19 cellular contexts compared by ENCODE assay signal in the genomic region with DNA sequence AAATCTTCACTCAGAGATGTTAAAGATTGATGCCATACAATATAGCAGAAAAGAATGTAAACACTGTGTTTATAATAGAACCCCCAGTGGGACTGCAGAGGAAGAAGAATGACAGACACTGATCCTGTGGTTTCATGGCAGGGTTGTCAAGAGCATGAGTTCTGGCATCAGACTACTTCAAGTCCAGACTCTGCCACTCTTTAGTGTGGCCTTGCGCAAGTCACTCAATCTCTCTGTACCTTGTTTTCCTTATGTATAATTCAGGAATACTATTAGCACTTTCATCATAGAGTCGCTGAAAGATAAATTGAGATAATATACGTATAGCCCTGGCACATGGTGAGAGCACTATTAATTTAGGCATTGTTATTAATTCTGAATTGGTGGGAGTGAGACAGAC. TPM values are rescaled to one million over a fixed set of nuclear protein-coding genes. Genes with fewer than 3 reads are reported as not detected.
DNase-seq lines count a peak whose midpoint lies in the region; ATAC-seq and TF ChIP-seq lines count a peak whose summit lies in the region.
"Had no signal": no experiment of that assay in that cellular context is flagged by ENCODE, and none has a peak within 500 bp of the region (broad histone marks: within the 10 kb centered on the region; RNA-seq: fewer than 3 reads in every experiment).

No MANE protein-coding gene starts in this region.

- no peaks in the 10 kb centered on the region for H3K36me3 Mint-ChIP-seq in WTC11
- no peaks in the 10 kb centered on the region for H3K36me3 Mint-ChIP-seq in osteocyte (ENCODE audit: unreplicated experiment)
- H3K36me3 Mint-ChIP-seq in Caco-2 (ENCODE audit: insufficient read depth, unreplicated experiment), result no peaks in the 10 kb centered on the region
- H3K36me3 Mint-ChIP-seq: CD4-positive, CD25-positive, alpha-beta regulatory T cell; CD8-positive, alpha-beta memory T cell had no signal

- BruUV-seq in Caco-2 (replicated peaks; lab: Mats Ljungman, UMichigan), result no TSS peak

- H3K4me1 Mint-ChIP-seq in WTC11 (peaks cover 15% of the 10 kb centered on the region), osteocyte (ENCODE audit: unreplicated experiment) (peaks cover 12% of the 10 kb centered on the region), Caco-2 (ENCODE audit: low read depth, unreplicated experiment) (peaks cover 15% of the 10 kb centered on the region)
- H3K4me1 Mint-ChIP-seq: CD4-positive, CD25-positive, alpha-beta regulatory T cell; CD8-positive, alpha-beta memory T cell had no signal

- H3K4me3 Mint-ChIP-seq in WTC11 (no peak overlapping the region), osteocyte (ENCODE audit: unreplicated experiment) (no peak overlapping the region), Caco-2 (ENCODE audit: unreplicated experiment) (no peak overlapping the region)
- H3K4me3 Mint-ChIP-seq: CD4-positive, CD25-positive, alpha-beta regulatory T cell; CD8-positive, alpha-beta memory T cell; HFFc6 had no signal

- H3K27me3 ChIP-seq in Caco-2 (replicated peaks; ENCODE audit: control insufficient read depth, insufficient read depth, low read length), result no peaks in the 10 kb centered on the region

- TF ChIP-seq RAD21 in Ishikawa (IDR thresholded peaks at IDR 0.05; ENCODE audit: low read depth), result no peak

- no peak overlapping the region for H3K4me3 ChIP-seq in Caco-2 (ENCODE audit: low read depth, low read length)
- H3K4me3 ChIP-seq: A549, K562 had no signal

- TF ChIP-seq CTCF in WTC11 (IDR thresholded peaks at IDR 0.05) (no peak), osteocyte (IDR thresholded peaks at IDR 0.05) (no peak), Caco-2 (IDR thresholded peaks at IDR 0.05; ENCODE audit: insufficient read depth in 1 of 2, low read depth in 1 of 2, low read length in 1 of 2, severe bottlenecking in 1 of 2, unreplicated experiment in 1 of 2) (no peak)

- H3K9me3 Mint-ChIP-seq in WTC11, result no peaks in the 10 kb centered on the region
- no peaks in the 10 kb centered on the region for H3K9me3 Mint-ChIP-seq in osteocyte (ENCODE audit: unreplicated experiment)
- no peaks in the 10 kb centered on the region for H3K9me3 Mint-ChIP-seq in Caco-2 (ENCODE audit: unreplicated experiment)
- H3K9me3 Mint-ChIP-seq: CD4-positive, CD25-positive, alpha-beta regulatory T cell; CD8-positive, alpha-beta memory T cell; HFFc6 had no signal

- peak overlapping the region; percentile 3; the same call in 1 of the 2 replicates for H3K27ac Mint-ChIP-seq in WTC11
- H3K27ac Mint-ChIP-seq in osteocyte (ENCODE audit: unreplicated experiment), result peak overlapping the region; percentile 51
- H3K27ac Mint-ChIP-seq in Caco-2 (ENCODE audit: unreplicated experiment), result no peak overlapping the region
- H3K27ac Mint-ChIP-seq: CD4-positive, CD25-positive, alpha-beta regulatory T cell; CD8-positive, alpha-beta memory T cell; HFFc6 had no signal

- CTCF ChIA-PET in WTC11 (lab: Charles Lee), result no interaction called here
- CTCF ChIA-PET in Caco-2 (lab: Charles Lee), result no interaction called here

- intact Hi-C loops in Caco-2 (cut with micrococcal nuclease; ENCODE audit: unreplicated experiment), result no loop called here

- no peak overlapping the region for H3K27ac ChIP-seq in caudate nucleus (ENCODE audit: low read depth, low read length)
- H3K27ac ChIP-seq: 22Rv1, A549 had no signal

- ATAC-seq in WTC11 (no peak), HG03469 (IDR thresholded peaks at IDR 0.05; ENCODE audit: unreplicated experiment) (no peak)
- ATAC-seq: A549, HCT116, K562 had no signal

- POLR2A ChIA-PET in WTC11 (lab: Charles Lee), result no interaction called here
- POLR2A ChIA-PET in Caco-2 (lab: Charles Lee), result no interaction called here

- no peaks in the 10 kb centered on the region for H3K27me3 Mint-ChIP-seq in WTC11 (ENCODE audit: low read depth)
- H3K27me3 Mint-ChIP-seq in osteocyte (ENCODE audit: unreplicated experiment), result no peaks in the 10 kb centered on the region
- H3K27me3 Mint-ChIP-seq in Caco-2 (ENCODE audit: insufficient read depth, unreplicated experiment), result no peaks in the 10 kb centered on the region

- peaks cover 5% of the 10 kb centered on the region for H3K4me1 ChIP-seq in Caco-2
- H3K4me1 ChIP-seq: A549 had no signal

- TF ChIP-seq EP300 in Ishikawa (IDR thresholded peaks at IDR 0.05; ENCODE audit: borderline replicate concordance), result no peak

- H3K36me3 ChIP-seq in Caco-2 (ENCODE audit: control insufficient read depth, insufficient read depth, low read length), result no peaks in the 10 kb centered on the region

- no peaks in the 10 kb centered on the region for H3K9me3 ChIP-seq in Caco-2
- H3K9me3 ChIP-seq: A549 had no signal

- peak; percentile 10 for DNase-seq in NCI-H2107 treated with DMSO at 0.1 percent for 48 hours (lab: John Stamatoyannopoulos, UW; ENCODE audit: unreplicated experiment)
- no peak for DNase-seq in NCI-H2107 (lab: John Stamatoyannopoulos, UW)
- no peak for DNase-seq in WTC11 (ENCODE audit: low spot score)
- DNase-seq in osteocyte (ENCODE audit: extremely low spot score, unreplicated experiment), result no peak
- DNase-seq in caudate nucleus (lab: John Stamatoyannopoulos, UW), result no peak
- DNase-seq in Caco-2, result no peak
- DNase-seq: C1 segment of cervical spinal cord; CD4-positive, CD25-positive, alpha-beta regulatory T cell; CD8-positive, alpha-beta memory T cell; COR-L47; GOT3; H7; HFFc6 had no signal

TF ChIP-seq in Ishikawa, 13 proteins besides CTCF, POLR2A, EP300 and RAD21:
- TF ChIP-seq CEBPB (IDR thresholded peaks at IDR 0.05), result peak; percentile 34; the same call in 1 of the 2 replicates
- TF ChIP-seq, protein P1, sequence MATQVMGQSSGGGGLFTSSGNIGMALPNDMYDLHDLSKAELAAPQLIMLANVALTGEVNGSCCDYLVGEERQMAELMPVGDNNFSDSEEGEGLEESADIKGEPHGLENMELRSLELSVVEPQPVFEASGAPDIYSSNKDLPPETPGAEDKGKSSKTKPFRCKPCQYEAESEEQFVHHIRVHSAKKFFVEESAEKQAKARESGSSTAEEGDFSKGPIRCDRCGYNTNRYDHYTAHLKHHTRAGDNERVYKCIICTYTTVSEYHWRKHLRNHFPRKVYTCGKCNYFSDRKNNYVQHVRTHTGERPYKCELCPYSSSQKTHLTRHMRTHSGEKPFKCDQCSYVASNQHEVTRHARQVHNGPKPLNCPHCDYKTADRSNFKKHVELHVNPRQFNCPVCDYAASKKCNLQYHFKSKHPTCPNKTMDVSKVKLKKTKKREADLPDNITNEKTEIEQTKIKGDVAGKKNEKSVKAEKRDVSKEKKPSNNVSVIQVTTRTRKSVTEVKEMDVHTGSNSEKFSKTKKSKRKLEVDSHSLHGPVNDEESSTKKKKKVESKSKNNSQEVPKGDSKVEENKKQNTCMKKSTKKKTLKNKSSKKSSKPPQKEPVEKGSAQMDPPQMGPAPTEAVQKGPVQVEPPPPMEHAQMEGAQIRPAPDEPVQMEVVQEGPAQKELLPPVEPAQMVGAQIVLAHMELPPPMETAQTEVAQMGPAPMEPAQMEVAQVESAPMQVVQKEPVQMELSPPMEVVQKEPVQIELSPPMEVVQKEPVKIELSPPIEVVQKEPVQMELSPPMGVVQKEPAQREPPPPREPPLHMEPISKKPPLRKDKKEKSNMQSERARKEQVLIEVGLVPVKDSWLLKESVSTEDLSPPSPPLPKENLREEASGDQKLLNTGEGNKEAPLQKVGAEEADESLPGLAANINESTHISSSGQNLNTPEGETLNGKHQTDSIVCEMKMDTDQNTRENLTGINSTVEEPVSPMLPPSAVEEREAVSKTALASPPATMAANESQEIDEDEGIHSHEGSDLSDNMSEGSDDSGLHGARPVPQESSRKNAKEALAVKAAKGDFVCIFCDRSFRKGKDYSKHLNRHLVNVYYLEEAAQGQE (IDR thresholded peaks at IDR 0.05; ENCODE audit: low read depth), result no peak
TF ChIP-seq in Ishikawa: peak in this region for 1.

TF ChIP-seq in WTC11, 78 proteins besides CTCF, POLR2A, EP300 and RAD21 (continues in another document):
- TF ChIP-seq, protein P2, sequence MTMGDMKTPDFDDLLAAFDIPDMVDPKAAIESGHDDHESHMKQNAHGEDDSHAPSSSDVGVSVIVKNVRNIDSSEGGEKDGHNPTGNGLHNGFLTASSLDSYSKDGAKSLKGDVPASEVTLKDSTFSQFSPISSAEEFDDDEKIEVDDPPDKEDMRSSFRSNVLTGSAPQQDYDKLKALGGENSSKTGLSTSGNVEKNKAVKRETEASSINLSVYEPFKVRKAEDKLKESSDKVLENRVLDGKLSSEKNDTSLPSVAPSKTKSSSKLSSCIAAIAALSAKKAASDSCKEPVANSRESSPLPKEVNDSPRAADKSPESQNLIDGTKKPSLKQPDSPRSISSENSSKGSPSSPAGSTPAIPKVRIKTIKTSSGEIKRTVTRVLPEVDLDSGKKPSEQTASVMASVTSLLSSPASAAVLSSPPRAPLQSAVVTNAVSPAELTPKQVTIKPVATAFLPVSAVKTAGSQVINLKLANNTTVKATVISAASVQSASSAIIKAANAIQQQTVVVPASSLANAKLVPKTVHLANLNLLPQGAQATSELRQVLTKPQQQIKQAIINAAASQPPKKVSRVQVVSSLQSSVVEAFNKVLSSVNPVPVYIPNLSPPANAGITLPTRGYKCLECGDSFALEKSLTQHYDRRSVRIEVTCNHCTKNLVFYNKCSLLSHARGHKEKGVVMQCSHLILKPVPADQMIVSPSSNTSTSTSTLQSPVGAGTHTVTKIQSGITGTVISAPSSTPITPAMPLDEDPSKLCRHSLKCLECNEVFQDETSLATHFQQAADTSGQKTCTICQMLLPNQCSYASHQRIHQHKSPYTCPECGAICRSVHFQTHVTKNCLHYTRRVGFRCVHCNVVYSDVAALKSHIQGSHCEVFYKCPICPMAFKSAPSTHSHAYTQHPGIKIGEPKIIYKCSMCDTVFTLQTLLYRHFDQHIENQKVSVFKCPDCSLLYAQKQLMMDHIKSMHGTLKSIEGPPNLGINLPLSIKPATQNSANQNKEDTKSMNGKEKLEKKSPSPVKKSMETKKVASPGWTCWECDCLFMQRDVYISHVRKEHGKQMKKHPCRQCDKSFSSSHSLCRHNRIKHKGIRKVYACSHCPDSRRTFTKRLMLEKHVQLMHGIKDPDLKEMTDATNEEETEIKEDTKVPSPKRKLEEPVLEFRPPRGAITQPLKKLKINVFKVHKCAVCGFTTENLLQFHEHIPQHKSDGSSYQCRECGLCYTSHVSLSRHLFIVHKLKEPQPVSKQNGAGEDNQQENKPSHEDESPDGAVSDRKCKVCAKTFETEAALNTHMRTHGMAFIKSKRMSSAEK (CRISPR knock-in tag; IDR thresholded peaks at IDR 0.05; ENCODE audit: borderline replicate concordance), result no peak
- TF ChIP-seq, protein P3, sequence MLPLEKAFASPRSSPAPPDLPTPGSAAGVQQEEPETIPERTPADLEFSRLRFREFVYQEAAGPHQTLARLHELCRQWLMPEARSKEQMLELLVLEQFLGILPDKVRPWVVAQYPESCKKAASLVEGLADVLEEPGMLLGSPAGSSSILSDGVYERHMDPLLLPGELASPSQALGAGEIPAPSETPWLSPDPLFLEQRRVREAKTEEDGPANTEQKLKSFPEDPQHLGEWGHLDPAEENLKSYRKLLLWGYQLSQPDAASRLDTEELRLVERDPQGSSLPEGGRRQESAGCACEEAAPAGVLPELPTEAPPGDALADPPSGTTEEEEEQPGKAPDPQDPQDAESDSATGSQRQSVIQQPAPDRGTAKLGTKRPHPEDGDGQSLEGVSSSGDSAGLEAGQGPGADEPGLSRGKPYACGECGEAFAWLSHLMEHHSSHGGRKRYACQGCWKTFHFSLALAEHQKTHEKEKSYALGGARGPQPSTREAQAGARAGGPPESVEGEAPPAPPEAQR (CRISPR knock-in tag; IDR thresholded peaks at IDR 0.05), result no peak

RNA-seq across cellular contexts. Expression of gene BCL9, which starts 38.5 kb away (rescaled TPM):
- total RNA-seq in WTC11 (2021) (55.5 to 60.3 TPM (median 59.5 TPM) in 3 replicates), osteocyte (30.8 and 32.5 TPM in 2 replicates), Caco-2 (2022) (18.0 and 18.4 TPM in 2 replicates)
